In the genomic region with DNA sequence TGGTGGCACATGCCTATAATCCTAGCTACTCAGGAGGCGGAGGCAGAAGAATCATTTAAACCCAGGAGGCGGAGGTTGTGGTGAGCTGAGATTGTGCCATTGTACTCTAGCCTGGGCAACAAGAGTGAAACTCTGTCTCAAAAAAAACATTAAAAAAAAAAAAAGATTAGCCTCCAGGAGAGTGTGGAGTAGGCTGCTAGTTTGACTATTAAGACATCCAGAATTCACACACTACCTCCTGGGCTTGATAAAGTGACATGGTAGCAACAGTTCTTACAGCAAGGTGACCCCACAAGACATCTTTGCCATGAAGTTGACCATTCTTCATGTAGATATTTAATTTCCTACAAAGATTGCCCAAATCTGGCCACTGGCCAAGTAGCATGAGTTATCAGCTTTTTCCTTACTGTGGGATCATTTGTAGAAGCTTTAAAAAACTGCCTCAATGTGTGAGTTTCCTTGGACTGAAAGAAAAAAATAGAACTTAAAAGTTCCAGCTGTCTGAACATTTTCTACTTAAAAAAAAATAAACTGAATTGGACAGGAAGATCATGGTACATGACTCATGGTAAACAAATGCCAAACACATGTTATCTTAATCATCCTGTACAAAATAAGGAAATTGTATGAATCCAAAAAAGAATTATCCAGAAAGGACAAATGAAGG, we compare ENCODE assay signal across 10 cellular contexts. TPM values are rescaled to one million over a fixed set of nuclear protein-coding genes. Genes with fewer than 3 reads are reported as not detected.
DNase-seq lines count a peak whose midpoint lies in the region; ATAC-seq lines count a peak whose summit lies in the region.
"Had no signal": no experiment of that assay in that cellular context is flagged by ENCODE, and none has a peak within 500 bp of the region (broad histone marks: within the 10 kb centered on the region; RNA-seq: fewer than 3 reads in every experiment).

No MANE protein-coding gene starts in this region.

- no peaks in the 10 kb centered on the region for H3K9me2 ChIP-seq in GM23248 (ENCODE audit: insufficient read depth)

- H3K4me3 Mint-ChIP-seq in T-cell: no peak overlapping the region
- H3K4me3 Mint-ChIP-seq: activated naive CD4-positive, alpha-beta T cell treated with anti-CD3 and anti-CD28 coated beads, Interleukin-2, amount 50 U/mL, for 24 hours had no signal

- H3F3A ChIP-seq in GM23248 (ENCODE audit: insufficient read depth): peaks cover 8% of the 10 kb centered on the region; the same call in 1 of the 2 replicates

- H3K9ac ChIP-seq in GM23248: no peak overlapping the region
- H3K9ac ChIP-seq in adipocyte (ENCODE audit: low read length): peak overlapping the region; percentile 58

- H3K9me3 ChIP-seq in GM23248 (ENCODE audit: low read depth): no peaks in the 10 kb centered on the region
- peaks cover 7% of the 10 kb centered on the region for H3K9me3 ChIP-seq in adipocyte (ENCODE audit: control insufficient read depth, low read length)

- peaks cover 0 to 2% (median 0%) of the 10 kb centered on the region in 3 donors for H3K9me3 Mint-ChIP-seq in T-cell
- H3K9me3 Mint-ChIP-seq: activated naive CD4-positive, alpha-beta T cell treated with anti-CD3 and anti-CD28 coated beads, Interleukin-2, amount 50 U/mL, for 24 hours had no signal

- H4K20me1 ChIP-seq in GM23248 (ENCODE audit: insufficient read depth): no peaks in the 10 kb centered on the region

- H3K4me1 ChIP-seq in GM23248 (ENCODE audit: insufficient read depth) (peaks cover 12% of the 10 kb centered on the region), adipocyte (ENCODE audit: control insufficient read depth, insufficient read depth, low read length) (peaks cover 8% of the 10 kb centered on the region)

- DNase-seq in GM23248 (peak; percentile 71), adipocyte (ENCODE audit: low read depth) (peak; percentile 92), glomerular visceral epithelial cell (ENCODE audit: extremely low spot score) (peak; percentile 25), smooth muscle cell of the brain vasculature (ENCODE audit: low read depth, low spot score) (peak; percentile 78), T-cell (no peak), Kasumi-1 (lab: John Stamatoyannopoulos, UW) (no peak)
- DNase-seq: T-helper 9 cell had no signal

- H3K27me3 Mint-ChIP-seq in T-cell: peaks cover 9 to 13% of the 10 kb centered on the region in 2 donors

- H3K27ac Mint-ChIP-seq in T-cell: no peak overlapping the region
- H3K27ac Mint-ChIP-seq: activated naive CD4-positive, alpha-beta T cell treated with anti-CD3 and anti-CD28 coated beads, Interleukin-2, amount 50 U/mL, for 24 hours had no signal

- WGBS in GM23248 (ENCODE audit: low coverage in 1 of 2, low lambda C conversion rate in 2 of 2, missing lambda C conversion rate in 2 of 2), 2 experiments: 100% methylated on average over 2 of the region's 2 CpGs

- peak overlapping the region; percentile 2 for H3K4me2 ChIP-seq in GM23248 (ENCODE audit: unreplicated experiment)

- H3K4me1 Mint-ChIP-seq in T-cell: no peaks in the 10 kb centered on the region
- H3K4me1 Mint-ChIP-seq: activated naive CD4-positive, alpha-beta T cell treated with anti-CD3 and anti-CD28 coated beads, Interleukin-2, amount 50 U/mL, for 24 hours had no signal

- H3K36me3 Mint-ChIP-seq in T-cell: no peaks in the 10 kb centered on the region
- H3K36me3 Mint-ChIP-seq: activated naive CD4-positive, alpha-beta T cell treated with anti-CD3 and anti-CD28 coated beads, Interleukin-2, amount 50 U/mL, for 24 hours had no signal

- POLR2A ChIA-PET in T-cell (lab: Charles Lee): no interaction called here

- H3K79me2 ChIP-seq in GM23248 (ENCODE audit: insufficient read depth): no peaks in the 10 kb centered on the region

- in situ Hi-C loops in GM23248 (cut with MboI): no loop called here

- peak overlapping the region; percentile 23 for H3K27ac ChIP-seq in GM23248

- H3K4me3 ChIP-seq in GM23248 (no peak overlapping the region), adipocyte (ENCODE audit: low read length) (no peak overlapping the region)

- 0 out of 2 replicates have a peak overlapping the region, but pooled peaks have one; percentile 48 for H2AFZ ChIP-seq in GM23248

- no peak for ATAC-seq in GM18517 (IDR thresholded peaks at IDR 0.05; ENCODE audit: unreplicated experiment)
- no peak for ATAC-seq in T-cell (replicated peaks in 1 of 4)
- no peak for ATAC-seq in GM18909 (IDR thresholded peaks at IDR 0.05; ENCODE audit: poor library complexity, unreplicated experiment)

- no peaks in the 10 kb centered on the region for H3K36me3 ChIP-seq in GM23248 (ENCODE audit: low read depth)
- no peaks in the 10 kb centered on the region for H3K36me3 ChIP-seq in adipocyte (ENCODE audit: control insufficient read depth, insufficient read depth, low read length, severe bottlenecking)

- no peaks in the 10 kb centered on the region for H3K27me3 ChIP-seq in GM23248 (replicated peaks; ENCODE audit: insufficient read depth)
- H3K27me3 ChIP-seq in adipocyte (replicated peaks; ENCODE audit: control insufficient read depth, insufficient read depth, low read length): no peaks in the 10 kb centered on the region

- CTCF ChIA-PET in T-cell (lab: Charles Lee): no interaction called here

RNA-seq across cellular contexts. Expression of a gene that starts 35.3 kb away (rescaled TPM):
- total RNA-seq in GM23248 (2014; rRNA removed; shearing (Covaris generic)): 1.3 and 6.4 TPM in 2 replicates
- 3.6 and 3.9 TPM in 2 replicates for polyA plus RNA-seq in GM23248 (2016; fragmentation: Nextera tagmentation; extraction: Ambion mirVana)
- 10 to 100 TPM in 2 of 5 donors, 1 to 10 TPM in 3; 3.2 to 18.6 (median 7.1) TPM for total RNA-seq in T-cell

Comparison
In these comparisons a context has a peak if more than half of its experiments do, and no peak if none do; other contexts are left out.
1. DNase-seq: peak in GM23248 (single experiment), adipocyte (single experiment), glomerular visceral epithelial cell (single experiment) and smooth muscle cell of the brain vasculature (single experiment); none in T-cell (0 of 34) and Kasumi-1 (0 of 2).